Comparison of ENCODE assay signal across 8 cellular contexts in the genomic region with DNA sequence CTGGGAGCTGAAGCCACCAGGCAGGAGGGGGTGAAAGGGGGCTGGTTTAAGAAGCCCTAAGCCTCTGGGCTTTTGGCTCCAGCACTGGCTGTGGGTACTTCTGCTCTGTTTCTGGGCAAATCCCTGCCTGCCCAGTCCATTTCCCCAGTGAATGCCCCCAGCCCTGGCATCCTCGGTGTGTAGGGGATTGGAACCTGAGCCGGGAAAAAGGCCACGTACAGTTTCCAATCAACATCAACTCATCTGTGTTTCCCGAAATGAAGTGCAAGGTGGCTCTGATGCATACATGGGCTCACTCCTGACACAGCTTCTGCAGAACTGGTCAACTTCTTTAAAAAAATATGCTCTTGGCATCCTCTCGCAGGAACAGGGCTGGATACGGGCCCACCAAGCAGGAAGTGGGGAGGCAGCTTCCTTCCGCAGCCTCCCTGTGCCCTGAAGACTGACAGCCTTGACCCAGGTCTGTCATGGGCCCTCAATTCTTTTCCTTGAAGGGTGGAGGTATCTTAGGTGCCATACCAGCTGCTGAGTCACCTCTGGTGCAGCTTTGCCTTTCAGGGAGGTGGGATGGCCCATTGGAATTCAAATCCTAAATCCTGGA.
A peak's percentile ranks its signal among the peaks of the same experiment; 100 is the strongest.
DNase-seq lines count a peak whose midpoint lies in the region; ATAC-seq and TF ChIP-seq lines count a peak whose summit lies in the region.

No MANE protein-coding gene starts in this region.

- H3K4me1 Mint-ChIP-seq in naive thymus-derived CD4-positive, alpha-beta T cell = peaks cover 12 to 25% (median 19%) of the 10 kb centered on the region in 7 donors

- H3K36me3 Mint-ChIP-seq in naive thymus-derived CD4-positive, alpha-beta T cell = peaks cover 0 to 8% (median 4%) of the 10 kb centered on the region in 5 donors

- H3K9me3 Mint-ChIP-seq in naive thymus-derived CD4-positive, alpha-beta T cell = peaks cover 0 to 1% (median 0%) of the 10 kb centered on the region in 11 donors

- intact Hi-C loops in naive thymus-derived CD4-positive, alpha-beta T cell (cut with micrococcal nuclease) = no loop called here

- no peaks in the 10 kb centered on the region for H3K27me3 ChIP-seq in naive thymus-derived CD4-positive, alpha-beta T cell (ENCODE audit: control insufficient read depth in 2 of 2, insufficient read depth in 2 of 2, low read length in 2 of 2)

- TF ChIP-seq CTCF in GM20000 (IDR thresholded peaks at IDR 0.05; ENCODE audit: extremely low read depth, missing control alignments) = no peak

- CTCF ChIA-PET in naive thymus-derived CD4-positive, alpha-beta T cell (lab: Charles Lee) = interaction anchor here (0.7 to 3.2 kb wide), 3 partner anchors 38 to 86 kb away, joined by 3 to 12 read pairs (median 4); no protein-coding TSS in a partner anchor

- ATAC-seq in GM18870 (IDR thresholded peaks at IDR 0.05; ENCODE audit: unreplicated experiment) = peak; percentile 19
- peak; percentile 4 for ATAC-seq in HG02973 (IDR thresholded peaks at IDR 0.05; ENCODE audit: unreplicated experiment)
- peak; percentile 48 for ATAC-seq in naive thymus-derived CD4-positive, alpha-beta T cell

- H3K4me3 ChIP-seq in naive thymus-derived CD4-positive, alpha-beta T cell (ENCODE audit: low read length) = no peak overlapping the region

- no peaks in the 10 kb centered on the region for H3K9me3 ChIP-seq in naive thymus-derived CD4-positive, alpha-beta T cell (ENCODE audit: control insufficient read depth in 2 of 3, low read length in 3 of 3)

- peak overlapping the region in 4 of 10 donors; percentile 25 to 48 (median 31) for H3K4me3 Mint-ChIP-seq in naive thymus-derived CD4-positive, alpha-beta T cell

- peaks cover 2 to 15% of the 10 kb centered on the region in 2 donors for H3K4me1 ChIP-seq in naive thymus-derived CD4-positive, alpha-beta T cell (ENCODE audit: control insufficient read depth in 2 of 2, insufficient read depth in 2 of 2, low read length in 2 of 2)

- H3K36me3 ChIP-seq in naive thymus-derived CD4-positive, alpha-beta T cell (ENCODE audit: control insufficient read depth in 2 of 3, insufficient read depth in 3 of 3, low read length in 3 of 3) = peaks cover 0 to 17% (median 4%) of the 10 kb centered on the region in 3 experiments

- no peak for DNase-seq in naive thymus-derived CD4-positive, alpha-beta T cell
- DNase-seq in activated gamma-delta T cell treated with Interleukin-2 at 50 U/mL for 16 hours (no peak), NCI-H524 treated with DMSO at 0.1 percent for 48 hours (lab: John Stamatoyannopoulos, UW) (no peak), GM20000 (ENCODE audit: low spot score) (no peak)
- no peak for DNase-seq in activated CD4-positive, alpha-beta T cell treated with anti-CD3 and anti-CD28 coated beads for 1 hour

- H3K27ac ChIP-seq in angular gyrus (ENCODE audit: low read depth, low read length) = peak overlapping the region; percentile 10
- H3K27ac ChIP-seq in naive thymus-derived CD4-positive, alpha-beta T cell (ENCODE audit: low read depth, low read length) = no peak overlapping the region

- POLR2A ChIA-PET in naive thymus-derived CD4-positive, alpha-beta T cell (lab: Charles Lee) = no interaction called here

- no peaks in the 10 kb centered on the region for H3K27me3 Mint-ChIP-seq in naive thymus-derived CD4-positive, alpha-beta T cell

- H3K27ac Mint-ChIP-seq in naive thymus-derived CD4-positive, alpha-beta T cell = peak overlapping the region in 8 of 9 donors; percentile 24 to 84 (median 46)
